15 cellular contexts compared by ENCODE assay signal in genomic region chr20:40980106-40980827, GRCh38. TPM values are rescaled to one million over a fixed set of nuclear protein-coding genes. Genes with fewer than 3 reads are reported as not detected.
DNase-seq lines count a peak whose midpoint lies in the region; ATAC-seq and TF ChIP-seq lines count a peak whose summit lies in the region.
"Had no signal": no experiment of that assay in that cellular context is flagged by ENCODE, and none has a peak within 500 bp of the region (broad histone marks: within the 10 kb centered on the region; RNA-seq: fewer than 3 reads in every experiment).

No MANE protein-coding gene starts in this region.

- H3K79me1 ChIP-seq in trophoblast cell (ENCODE audit: low read length) = peaks cover 6% of the 10 kb centered on the region

- H2BK120ac ChIP-seq in trophoblast cell (ENCODE audit: insufficient read depth, low read length, poor library complexity) = peak overlapping the region; percentile 37

- no peaks in the 10 kb centered on the region for H3K79me2 ChIP-seq in trophoblast cell (ENCODE audit: control insufficient read depth, insufficient read depth, low read length, poor library complexity)

- H4K12ac ChIP-seq in trophoblast cell (ENCODE audit: low read depth, low read length) = no peak overlapping the region

- no peak overlapping the region for H3K18ac ChIP-seq in trophoblast cell (ENCODE audit: low read length)

- peaks cover 11 to 15% of the 10 kb centered on the region in 2 donors for H3K36me3 Mint-ChIP-seq in activated T-cell treated with anti-CD3 and anti-CD28 coated beads, Interleukin-2, amount 50 U/mL, for 72 hours (ENCODE audit: insufficient read depth in 2 of 2)

- H3K4me1 ChIP-seq in trophoblast cell (ENCODE audit: control insufficient read depth in 1 of 2, insufficient read depth in 2 of 2, low read length in 2 of 2) (peaks cover 0 to 5% of the 10 kb centered on the region in 2 experiments), spleen (no peaks in the 10 kb centered on the region)

- peak overlapping the region; percentile 75 for H4K91ac ChIP-seq in trophoblast cell (ENCODE audit: low read depth, low read length)

- no peaks in the 10 kb centered on the region for H3K27me3 Mint-ChIP-seq in activated T-cell treated with anti-CD3 and anti-CD28 coated beads, Interleukin-2, amount 50 U/mL, for 72 hours (ENCODE audit: low read depth)
- H3K27me3 Mint-ChIP-seq: stimulated activated memory B cell treated with anti-CD40 and anti-IgM and Interleukin-4, amounts not matched to agents 10 μg/mL and 1 μg/mL and 100 μg/mL, for 72 hours had no signal

- H3K4me3 ChIP-seq in trophoblast cell (ENCODE audit: low read depth, low read length) = peak overlapping the region; percentile 23
- no peak overlapping the region for H3K4me3 ChIP-seq in spleen

- intact Hi-C loops in spleen (cut with DNase I; ENCODE audit: low total_unique reads) = no loop called here

- H3K4me1 Mint-ChIP-seq in activated T-cell treated with anti-CD3 and anti-CD28 coated beads, Interleukin-2, amount 50 U/mL, for 72 hours (ENCODE audit: low read depth) = no peaks in the 10 kb centered on the region

- WGBS in trophoblast cell (ENCODE audit: extremely low coverage, insufficient coverage, insufficient read length) = no CpG with 5 or more reads among the region's 4 CpGs
- WGBS in spleen, 5 donors = 78 to 90% (median 86%) methylated on average over 4 of the region's 4 CpGs

- H2BK12ac ChIP-seq in trophoblast cell (ENCODE audit: low read length) = no peak overlapping the region

- peak; percentile 66 for ATAC-seq in HG02642 (IDR thresholded peaks at IDR 0.05; ENCODE audit: poor library complexity, unreplicated experiment)
- ATAC-seq in activated T-cell treated with anti-CD3 and anti-CD28 coated beads, Interleukin-2, amount 50 U/mL, for 72 hours (replicated peaks in 1 of 2) = no peak
- ATAC-seq: stimulated activated memory B cell treated with anti-CD40 and anti-IgM and Interleukin-4, amounts not matched to agents 10 μg/mL and 1 μg/mL and 100 μg/mL, for 72 hours had no signal

- H3K27ac ChIP-seq in trophoblast cell (ENCODE audit: low read depth, low read length) = peak overlapping the region; percentile 50
- no peak overlapping the region for H3K27ac ChIP-seq in spleen

- H3K4me3 Mint-ChIP-seq in activated T-cell treated with anti-CD3 and anti-CD28 coated beads, Interleukin-2, amount 50 U/mL, for 72 hours = no peak overlapping the region
- H3K4me3 Mint-ChIP-seq: stimulated activated memory B cell treated with anti-CD40 and anti-IgM and Interleukin-4, amounts not matched to agents 10 μg/mL and 1 μg/mL and 100 μg/mL, for 72 hours had no signal

- H3K27ac Mint-ChIP-seq in activated T-cell treated with anti-CD3 and anti-CD28 coated beads, Interleukin-2, amount 50 U/mL, for 72 hours = no peak overlapping the region
- H3K27ac Mint-ChIP-seq: stimulated activated memory B cell treated with anti-CD40 and anti-IgM and Interleukin-4, amounts not matched to agents 10 μg/mL and 1 μg/mL and 100 μg/mL, for 72 hours had no signal

- TF ChIP-seq CTCF in spleen (IDR thresholded peaks at IDR 0.05 in 8 of 11, conservative IDR thresholded peaks at IDR 0.05 in 3 of 11) = no peak

- no peak overlapping the region for H3K4ac ChIP-seq in trophoblast cell (ENCODE audit: low read depth, low read length)

- H3K9me3 ChIP-seq in trophoblast cell (ENCODE audit: insufficient read depth, low read depth, low read length) (peaks cover 1% of the 10 kb centered on the region), spleen (peaks cover 0 to 32% (median 24%) of the 10 kb centered on the region in 8 donors)

- H2AK5ac ChIP-seq in trophoblast cell (ENCODE audit: low read length) = no peak overlapping the region

- H2AFZ ChIP-seq in trophoblast cell (ENCODE audit: insufficient read depth, low read length, poor library complexity) = no peak overlapping the region

- H3K36me3 ChIP-seq in trophoblast cell (ENCODE audit: control insufficient read depth in 1 of 2, insufficient read depth in 2 of 2, low read length in 2 of 2) (no peaks in the 10 kb centered on the region), spleen (no peaks in the 10 kb centered on the region)

- H3K23ac ChIP-seq in trophoblast cell (ENCODE audit: low read length) = peak overlapping the region; percentile 34

- H3K14ac ChIP-seq in trophoblast cell (ENCODE audit: low read length) = no peak overlapping the region

- H2BK5ac ChIP-seq in trophoblast cell (ENCODE audit: low read depth, low read length, poor library complexity) = no peak overlapping the region

- peak; percentile 25 for DNase-seq in NCI-H2171 treated with DMSO at 0.1 percent for 48 hours (lab: John Stamatoyannopoulos, UW)
- DNase-seq in NCI-H2171 (lab: John Stamatoyannopoulos, UW) = no peak
- DNase-seq in NOMO-1 treated with DMSO at 0.1 percent for 48 hours (lab: John Stamatoyannopoulos, UW; ENCODE audit: unreplicated experiment) = peak; percentile 61
- DNase-seq in trophoblast cell = peak; percentile 93 to 98
- no peak for DNase-seq in activated T-cell treated with anti-CD3 and anti-CD28 coated beads, Interleukin-2, amount 50 U/mL, for 72 hours
- no peak for DNase-seq in mucosa of gallbladder (ENCODE audit: low spot score)
- DNase-seq in spleen = no peak
- DNase-seq: activated CD4-positive, CD25-positive, alpha-beta regulatory T cell treated with anti-CD3 and anti-CD28 coated beads, Interleukin-2, amount 50 U/mL, for 72 hours; activated effector memory CD4-positive, alpha-beta T cell treated with anti-CD3 and anti-CD28 coated beads, Interleukin-2, amount 50 U/mL, for 16 hours; cerebellar nuclear complex; DMS 273 treated with DMSO at 0.1 percent for 48 hours; HCEC 1CT; NCI-H1694 treated with DMSO at 0.1 percent for 48 hours had no signal

- no peak overlapping the region for H3K4me2 ChIP-seq in trophoblast cell (ENCODE audit: low read length)

- peaks cover 6 to 14% of the 10 kb centered on the region in 2 donors for H3K9me3 Mint-ChIP-seq in activated T-cell treated with anti-CD3 and anti-CD28 coated beads, Interleukin-2, amount 50 U/mL, for 72 hours

- H3K9ac ChIP-seq in trophoblast cell (ENCODE audit: low read length) = no peak overlapping the region

- TF ChIP-seq POLR2A in spleen (IDR thresholded peaks at IDR 0.05) = no peak

- no peaks in the 10 kb centered on the region for H3K27me3 ChIP-seq in trophoblast cell (ENCODE audit: insufficient read depth, low read length)
- no peaks in the 10 kb centered on the region for H3K27me3 ChIP-seq in spleen (replicated peaks in 1 of 7)

- no peak overlapping the region for H4K8ac ChIP-seq in trophoblast cell (ENCODE audit: low read depth, low read length)

RNA-seq across cellular contexts. Expression of gene TOP1, which starts 48.4 kb away (rescaled TPM):
- polyA plus RNA-seq in trophoblast cell (2013) = 225 and 236 TPM in 2 replicates
- total RNA-seq in activated T-cell treated with anti-CD3 and anti-CD28 coated beads, Interleukin-2, amount 50 U/mL, for 72 hours = 10 to 100 TPM; 78.7 to 86.1 TPM
- total RNA-seq in mucosa of gallbladder (83.2 TPM), spleen (10 to 100 TPM; 40.3 to 74.6 (median 52.7) TPM)
- polyA plus RNA-seq in spleen = 10 to 100 TPM; 20.7 to 32.0 (median 27.4) TPM

Comparison
In these comparisons a context has a peak if more than half of its experiments do, and no peak if none do; other contexts are left out.
1. DNase-seq: peak in NCI-H2171 treated with DMSO at 0.1 percent for 48 hours (single experiment), NOMO-1 treated with DMSO at 0.1 percent for 48 hours (single experiment) and trophoblast cell (2 of 2); none in NCI-H2171 (single experiment), activated T-cell treated with anti-CD3 and anti-CD28 coated beads, Interleukin-2, amount 50 U/mL, for 72 hours (0 of 2), mucosa of gallbladder (single experiment) and spleen (single experiment).